Comparison of ENCODE assay signal across 8 cellular contexts in the genomic region with DNA sequence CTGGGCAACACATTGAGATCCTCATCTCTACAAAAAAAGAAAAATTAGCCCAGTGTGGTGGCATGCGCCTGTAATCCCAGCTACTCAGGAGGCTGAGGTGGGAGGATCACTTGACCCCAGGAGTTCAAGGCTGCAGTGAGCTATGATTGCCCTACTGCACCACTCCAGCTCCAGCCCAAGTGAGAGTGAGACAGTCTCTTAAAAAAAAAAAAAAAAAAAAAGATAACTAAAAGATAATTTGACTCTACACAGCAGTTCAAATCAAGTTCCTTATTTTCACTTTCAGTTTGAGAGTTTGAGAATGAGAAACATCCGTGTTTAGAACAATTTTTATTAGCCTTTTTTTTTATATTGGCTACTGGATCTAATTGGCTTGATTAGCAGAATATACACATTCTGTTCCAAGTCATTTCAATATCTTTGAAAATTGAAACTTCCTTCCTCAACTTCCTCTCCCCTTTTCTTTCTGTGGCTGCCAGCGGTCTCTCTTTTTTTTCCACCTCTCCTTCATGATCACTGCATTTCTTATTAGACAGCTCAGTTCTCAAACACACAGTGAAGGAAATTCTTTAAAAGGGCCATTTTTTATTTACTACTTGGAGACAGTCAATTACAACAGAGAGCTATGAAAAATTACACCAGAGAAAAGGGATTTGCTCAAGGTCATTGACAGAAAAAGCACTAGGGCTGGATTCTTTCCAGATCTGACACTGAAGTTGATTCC. TPM values are rescaled to one million over a fixed set of nuclear protein-coding genes. Genes with fewer than 3 reads are reported as not detected.
DNase-seq lines count a peak whose midpoint lies in the region; ATAC-seq, FAIRE-seq and TF ChIP-seq lines count a peak whose summit lies in the region.

No MANE protein-coding gene starts in this region.

- peak overlapping the region; percentile 14 for H3K9ac ChIP-seq in astrocyte (ENCODE audit: low read length)
- peak overlapping the region; percentile 83 for H3K9ac ChIP-seq in mesenchymal stem cell (ENCODE audit: low read length)

- H2BK12ac ChIP-seq in mesenchymal stem cell (ENCODE audit: low read length in 2 of 2) = no peak overlapping the region

- CTCF ChIA-PET in AG04450 (lab: Charles Lee) = interaction anchor here (0.6 to 3.1 kb wide), 4 partner anchors 11 to 57 kb away, joined by 3 to 25 read pairs (median 6); a partner anchor contains a TSS

- no peaks in the 10 kb centered on the region for H3K79me1 ChIP-seq in mesenchymal stem cell (replicated peaks; ENCODE audit: low read length, poor library complexity, severe bottlenecking)

- POLR2A ChIA-PET in AG04450 (lab: Yijun Ruan, JAX) = interaction anchor here (1.0 kb wide), 1 partner anchor 24 kb away, joined by 3 read pairs; a partner anchor contains a TSS

- H3K27me3 ChIP-seq in AG04450 (ENCODE audit: control insufficient read depth, insufficient read depth, low read length) = no peaks in the 10 kb centered on the region
- H3K27me3 ChIP-seq in astrocyte (ENCODE audit: insufficient read depth, low read length) = no peaks in the 10 kb centered on the region
- H3K27me3 ChIP-seq in mesenchymal stem cell (ENCODE audit: control insufficient read depth in 1 of 2, insufficient read depth in 1 of 2, low read length in 2 of 2) = no peaks in the 10 kb centered on the region

- H2BK15ac ChIP-seq in mesenchymal stem cell (ENCODE audit: low read depth, poor library complexity, severe bottlenecking) = no peak overlapping the region

- H3K9me3 ChIP-seq in AG04450 (ENCODE audit: control insufficient read depth, insufficient read depth, low read length) (no peaks in the 10 kb centered on the region; the same call in 1 of the 2 replicates), astrocyte (ENCODE audit: insufficient read depth, low read depth, low read length) (no peaks in the 10 kb centered on the region), mesenchymal stem cell (ENCODE audit: control insufficient read depth, low read length) (no peaks in the 10 kb centered on the region)

- H2AK5ac ChIP-seq in mesenchymal stem cell (ENCODE audit: low read length, severe bottlenecking) = no peak overlapping the region

- no peak overlapping the region for H3K14ac ChIP-seq in mesenchymal stem cell (ENCODE audit: low read length in 2 of 2)

- WGBS in mesenchymal stem cell = 95% methylated on average over 2 of the region's 3 CpGs

- H3K4me1 Mint-ChIP-seq in IgD-negative memory B cell (peaks cover 13 to 25% (median 20%) of the 10 kb centered on the region in 3 donors), astrocyte (ENCODE audit: low read depth, unreplicated experiment) (peaks cover 17% of the 10 kb centered on the region)

- H3K27ac ChIP-seq in AG04450 (ENCODE audit: low read depth, low read length) (no peak overlapping the region), astrocyte (ENCODE audit: low read depth, low read length) (no peak overlapping the region), mesenchymal stem cell (ENCODE audit: low read length, poor library complexity, severe bottlenecking) (no peak overlapping the region)

- FAIRE-seq in astrocyte (lab: Jason Lieb, UNC) = no peak

- H2BK120ac ChIP-seq in mesenchymal stem cell (ENCODE audit: low read depth, low read length) = no peak overlapping the region

- H3K4me1 ChIP-seq in astrocyte (ENCODE audit: insufficient read depth, low read length) = peaks cover 21% of the 10 kb centered on the region
- H3K4me1 ChIP-seq in mesenchymal stem cell (ENCODE audit: control insufficient read depth, insufficient read depth, low read depth, low read length) = peaks cover 21% of the 10 kb centered on the region

- H3K9me3 Mint-ChIP-seq in IgD-negative memory B cell (peaks cover 0 to 7% (median 4%) of the 10 kb centered on the region in 3 donors), astrocyte (ENCODE audit: unreplicated experiment) (peaks cover 5% of the 10 kb centered on the region)

- no peak for ATAC-seq in HG03520 (IDR thresholded peaks at IDR 0.05; ENCODE audit: unreplicated experiment)
- ATAC-seq in GM18502 (IDR thresholded peaks at IDR 0.05; ENCODE audit: poor library complexity, unreplicated experiment) = no peak

- H3K4me3 Mint-ChIP-seq in IgD-negative memory B cell = peak overlapping the region; percentile 78 to 97 (median 92)
- H3K4me3 Mint-ChIP-seq in astrocyte (ENCODE audit: unreplicated experiment) = no peak overlapping the region

- H3K27me3 Mint-ChIP-seq in IgD-negative memory B cell (no peaks in the 10 kb centered on the region), astrocyte (ENCODE audit: low read depth, unreplicated experiment) (no peaks in the 10 kb centered on the region)

- H2AFZ ChIP-seq in astrocyte (ENCODE audit: low read depth, low read length) (peak overlapping the region; percentile 13), mesenchymal stem cell (ENCODE audit: low read depth, low read length) (no peak overlapping the region)

- H3K4me3 ChIP-seq in AG04450 (ENCODE audit: low read depth, low read length) (peak overlapping the region; percentile 20; the same call in 1 of the 2 replicates), astrocyte (ENCODE audit: insufficient read depth, low read depth, low read length) (peak overlapping the region; percentile 8), mesenchymal stem cell (ENCODE audit: insufficient read depth in 1 of 2, low read depth in 1 of 2, low read length in 2 of 2) (peak overlapping the region in 1 of 2 experiments; percentile 70)

- peak overlapping the region; percentile 66 for H3K4me2 ChIP-seq in astrocyte (ENCODE audit: low read length)
- peak overlapping the region; percentile 28 for H3K4me2 ChIP-seq in mesenchymal stem cell (ENCODE audit: low read length, poor library complexity, severe bottlenecking)

- no peak overlapping the region for H4K91ac ChIP-seq in mesenchymal stem cell (ENCODE audit: low read length)

- H3K4ac ChIP-seq in mesenchymal stem cell (ENCODE audit: low read depth in 1 of 2, low read length in 2 of 2) = no peak overlapping the region

- H3K27ac Mint-ChIP-seq in IgD-negative memory B cell (peak overlapping the region; percentile 97 to 99 (median 98)), astrocyte (ENCODE audit: unreplicated experiment) (no peak overlapping the region)

- H3K36me3 Mint-ChIP-seq in IgD-negative memory B cell (no peaks in the 10 kb centered on the region), astrocyte (ENCODE audit: low read depth, unreplicated experiment) (peaks cover 2% of the 10 kb centered on the region)

- TF ChIP-seq CTCF in AG04450 (IDR thresholded peaks at IDR 0.05; ENCODE audit: low read depth, low read length) (no peak), astrocyte (IDR thresholded peaks at IDR 0.05; ENCODE audit: insufficient read depth, low read depth, low read length) (no peak)

- no peak overlapping the region for H4K8ac ChIP-seq in mesenchymal stem cell (ENCODE audit: low read length)

- H3K79me2 ChIP-seq in astrocyte (ENCODE audit: insufficient read depth, low read length) = no peaks in the 10 kb centered on the region

- no peaks in the 10 kb centered on the region for H3K36me3 ChIP-seq in astrocyte (ENCODE audit: insufficient read depth, low read length)
- no peaks in the 10 kb centered on the region for H3K36me3 ChIP-seq in mesenchymal stem cell (ENCODE audit: control insufficient read depth in 1 of 2, insufficient read depth in 2 of 2, low read depth in 1 of 2, low read length in 2 of 2)

- H2BK5ac ChIP-seq in mesenchymal stem cell (ENCODE audit: low read depth, low read length, poor library complexity, severe bottlenecking) = no peak overlapping the region

- no peak overlapping the region for H3K23ac ChIP-seq in mesenchymal stem cell (ENCODE audit: low read length in 2 of 2)

- no peak overlapping the region for H3K18ac ChIP-seq in mesenchymal stem cell (ENCODE audit: low read depth in 1 of 2, low read length in 2 of 2)

- H4K20me1 ChIP-seq in astrocyte (ENCODE audit: insufficient read depth, low read length) = no peaks in the 10 kb centered on the region

- DNase-seq in AG04450 (ENCODE audit: low read depth, low spot score) (no peak), astrocyte (ENCODE audit: low read depth) (no peak), mesenchymal stem cell (peak; percentile 34), iPS-NIHi7 (ENCODE audit: extremely low spot score) (no peak), midbrain (lab: John Stamatoyannopoulos, UW) (no peak)

RNA-seq across cellular contexts. Expression of a gene that starts 4.5 kb away (rescaled TPM):
- polyA plus RNA-seq in AG04450 (2011; rRNA removed) (42.5 and 52.1 TPM in 2 replicates), IgD-negative memory B cell (28.6 TPM)
- 54.1 and 55.0 TPM in 2 replicates for polyA minus RNA-seq in AG04450 (2011; rRNA and poly(A)+ RNA removed)
- total RNA-seq in astrocyte = 28.3 and 43.3 TPM in 2 replicates
- 34.3 TPM for polyA plus RNA-seq in mesenchymal stem cell (2013, experiment 1 of 2)
- polyA plus RNA-seq in mesenchymal stem cell (2013, experiment 2 of 2) = 31.7 TPM

RNA-seq across cellular contexts. Expression of a gene that starts 24.1 kb away (rescaled TPM):
- polyA plus RNA-seq in AG04450 (2011; rRNA removed) (143 and 145 TPM in 2 replicates), IgD-negative memory B cell (22.6 TPM)
- polyA minus RNA-seq in AG04450 (2011; rRNA and poly(A)+ RNA removed) = 132 and 146 TPM in 2 replicates
- total RNA-seq in astrocyte = 180 and 185 TPM in 2 replicates
- 126 TPM for polyA plus RNA-seq in mesenchymal stem cell (2013, experiment 1 of 2)
- polyA plus RNA-seq in mesenchymal stem cell (2013, experiment 2 of 2) = 126 TPM

RNA-seq across cellular contexts. Expression of a gene that starts 47.2 kb away (rescaled TPM):
- polyA plus RNA-seq in AG04450 (2011; rRNA removed) (not detected in 2 replicates), IgD-negative memory B cell (41.9 TPM)
- not detected in 2 replicates for polyA minus RNA-seq in AG04450 (2011; rRNA and poly(A)+ RNA removed)
- not detected in 2 replicates for total RNA-seq in astrocyte
- not detected for polyA plus RNA-seq in mesenchymal stem cell (2013, experiment 1 of 2)
- not detected for polyA plus RNA-seq in mesenchymal stem cell (2013, experiment 2 of 2)

RNA-seq across cellular contexts. Expression of a gene that starts 48.4 kb away (rescaled TPM):
- polyA plus RNA-seq in AG04450 (2011; rRNA removed) (2.2 and 2.5 TPM in 2 replicates), IgD-negative memory B cell (not detected)
- polyA minus RNA-seq in AG04450 (2011; rRNA and poly(A)+ RNA removed) = 2.4 and 3.6 TPM in 2 replicates
- total RNA-seq in astrocyte = 3.0 and 3.1 TPM in 2 replicates
- 1.1 TPM for polyA plus RNA-seq in mesenchymal stem cell (2013, experiment 1 of 2)
- polyA plus RNA-seq in mesenchymal stem cell (2013, experiment 2 of 2) = 1.1 TPM

RNA-seq across cellular contexts. Expression of a gene that starts 48.5 kb away (rescaled TPM):
- polyA plus RNA-seq in AG04450 (2011; rRNA removed) (106 and 116 TPM in 2 replicates), IgD-negative memory B cell (62.5 TPM)
- polyA minus RNA-seq in AG04450 (2011; rRNA and poly(A)+ RNA removed) = 46.9 and 47.1 TPM in 2 replicates
- 57.3 and 60.3 TPM in 2 replicates for total RNA-seq in astrocyte
- 75.2 TPM for polyA plus RNA-seq in mesenchymal stem cell (2013, experiment 1 of 2)
- polyA plus RNA-seq in mesenchymal stem cell (2013, experiment 2 of 2) = 75.5 TPM

Comparison
In these comparisons a context has a peak if more than half of its experiments do, and no peak if none do; other contexts are left out.
1. RNA of a gene that starts 47.2 kb away (polyA plus RNA-seq): 41.9 TPM in IgD-negative memory B cell (single experiment); not detected in AG04450; every median in the first group is over 10 times any median in the second.